ENCODE assay signal across 27 cellular contexts in genomic region chr22:32864596-32864995, GRCh38.
DNase-seq lines count a peak whose midpoint lies in the region; ATAC-seq and TF ChIP-seq lines count a peak whose summit lies in the region.
"Had no signal": no experiment of that assay in that cellular context is flagged by ENCODE, and none has a peak within 500 bp of the region (broad histone marks: within the 10 kb centered on the region; RNA-seq: fewer than 3 reads in every experiment).

No MANE protein-coding gene starts in this region.

- H2BK120ac ChIP-seq in mesenchymal stem cell (ENCODE audit: low read depth, low read length) (no peak overlapping the region), trophoblast cell (ENCODE audit: insufficient read depth, low read length, poor library complexity) (no peak overlapping the region)

- H3K27me3 Mint-ChIP-seq in MCF 10A (ENCODE audit: insufficient read depth, unreplicated experiment) (no peaks in the 10 kb centered on the region), endothelial cell (ENCODE audit: unreplicated experiment) (peaks cover 6% of the 10 kb centered on the region)
- H3K27me3 Mint-ChIP-seq: CD4-positive, CD25-positive, alpha-beta regulatory T cell had no signal

- H3K79me2 ChIP-seq in trophoblast cell (ENCODE audit: control insufficient read depth, insufficient read depth, low read length, poor library complexity), result no peaks in the 10 kb centered on the region

- intact Hi-C loops in MCF 10A (cut with micrococcal nuclease), result no loop called here
- intact Hi-C loops in breast epithelium (cut with DNase I; ENCODE audit: low total_unique reads), result no loop called here
- intact Hi-C loops in upper lobe of right lung (cut with DNase I), result no loop called here

- H3K4me3 ChIP-seq in breast epithelium (no peak overlapping the region), mesenchymal stem cell (ENCODE audit: insufficient read depth in 1 of 2, low read depth in 1 of 2, low read length in 2 of 2) (no peak overlapping the region), trophoblast cell (ENCODE audit: low read depth, low read length) (no peak overlapping the region), upper lobe of right lung (no peak overlapping the region)
- H3K4me3 ChIP-seq: A549, BLaER1, GM12878 had no signal

- H3K27ac Mint-ChIP-seq in MCF 10A (ENCODE audit: low read depth, unreplicated experiment) (peak overlapping the region; percentile 43), endothelial cell (ENCODE audit: unreplicated experiment) (no peak overlapping the region)
- H3K27ac Mint-ChIP-seq: CD14-positive monocyte; CD4-positive, alpha-beta memory T cell; CD4-positive, CD25-positive, alpha-beta regulatory T cell; CD8-positive, alpha-beta memory T cell had no signal

- H3K36me3 ChIP-seq in breast epithelium, result no peaks in the 10 kb centered on the region
- peaks cover 0 to 33% of the 10 kb centered on the region in 2 experiments for H3K36me3 ChIP-seq in mesenchymal stem cell (ENCODE audit: control insufficient read depth in 1 of 2, insufficient read depth in 2 of 2, low read depth in 1 of 2, low read length in 2 of 2)
- H3K36me3 ChIP-seq in trophoblast cell (ENCODE audit: control insufficient read depth in 1 of 2, insufficient read depth in 2 of 2, low read length in 2 of 2), result peaks cover 12 to 17% of the 10 kb centered on the region in 2 experiments
- peaks cover 23% of the 10 kb centered on the region for H3K36me3 ChIP-seq in upper lobe of right lung
- H3K36me3 ChIP-seq: BE2C, BLaER1 had no signal

- H4K91ac ChIP-seq in mesenchymal stem cell (ENCODE audit: low read length) (no peak overlapping the region), trophoblast cell (ENCODE audit: low read depth, low read length) (no peak overlapping the region)

- H3K36me3 Mint-ChIP-seq in MCF 10A (ENCODE audit: insufficient read depth, unreplicated experiment) (peaks cover 36% of the 10 kb centered on the region), endothelial cell (ENCODE audit: low read depth, unreplicated experiment) (peaks cover 14% of the 10 kb centered on the region)
- H3K36me3 Mint-ChIP-seq: CD14-positive monocyte; CD4-positive, alpha-beta memory T cell; CD4-positive, CD25-positive, alpha-beta regulatory T cell; CD8-positive, alpha-beta memory T cell had no signal

- H2BK12ac ChIP-seq in mesenchymal stem cell (ENCODE audit: low read length in 2 of 2) (no peak overlapping the region), trophoblast cell (ENCODE audit: low read length) (no peak overlapping the region)

- no peaks in the 10 kb centered on the region for H3K9me3 Mint-ChIP-seq in MCF 10A (ENCODE audit: unreplicated experiment)
- H3K9me3 Mint-ChIP-seq in endothelial cell (ENCODE audit: unreplicated experiment), result no peaks in the 10 kb centered on the region
- H3K9me3 Mint-ChIP-seq: CD14-positive monocyte; CD4-positive, CD25-positive, alpha-beta regulatory T cell; CD8-positive, alpha-beta memory T cell had no signal

- no peaks in the 10 kb centered on the region for H3K79me1 ChIP-seq in mesenchymal stem cell (replicated peaks; ENCODE audit: low read length, poor library complexity, severe bottlenecking)
- no peaks in the 10 kb centered on the region for H3K79me1 ChIP-seq in trophoblast cell (ENCODE audit: low read length)

- no peak for TF ChIP-seq CTCF in MCF 10A (IDR thresholded peaks at IDR 0.05; ENCODE audit: unreplicated experiment)
- no peak for TF ChIP-seq CTCF in breast epithelium (IDR thresholded peaks at IDR 0.05)
- no peak for TF ChIP-seq CTCF in upper lobe of right lung (IDR thresholded peaks at IDR 0.05)
- TF ChIP-seq CTCF in endothelial cell (IDR thresholded peaks at IDR 0.05; ENCODE audit: unreplicated experiment), result no peak

- WGBS in mesenchymal stem cell, result 97% methylated on average over 6 of the region's 7 CpGs
- WGBS in trophoblast cell (ENCODE audit: extremely low coverage, insufficient coverage, insufficient read length), result no CpG with 5 or more reads among the region's 7 CpGs

- H3K9me3 ChIP-seq in breast epithelium, result no peaks in the 10 kb centered on the region
- H3K9me3 ChIP-seq in mesenchymal stem cell (ENCODE audit: control insufficient read depth, low read length), result no peaks in the 10 kb centered on the region
- H3K9me3 ChIP-seq in trophoblast cell (ENCODE audit: insufficient read depth, low read depth, low read length), result peaks cover 4% of the 10 kb centered on the region
- no peaks in the 10 kb centered on the region for H3K9me3 ChIP-seq in upper lobe of right lung
- H3K9me3 ChIP-seq: A549, BE2C, BLaER1 had no signal

- BruUV-seq in MCF 10A (replicated peaks; lab: Mats Ljungman, UMichigan), result no TSS peak

- no peak overlapping the region for H2BK5ac ChIP-seq in mesenchymal stem cell (ENCODE audit: low read depth, low read length, poor library complexity, severe bottlenecking)
- H2BK5ac ChIP-seq in trophoblast cell (ENCODE audit: low read depth, low read length, poor library complexity), result no peak overlapping the region

- H4K12ac ChIP-seq in trophoblast cell (ENCODE audit: low read depth, low read length), result no peak overlapping the region

- no peak for TF ChIP-seq POLR2A in breast epithelium (IDR thresholded peaks at IDR 0.05)

- no peak overlapping the region for H3K27ac ChIP-seq in breast epithelium
- H3K27ac ChIP-seq in mesenchymal stem cell (ENCODE audit: low read length, poor library complexity, severe bottlenecking), result no peak overlapping the region
- no peak overlapping the region for H3K27ac ChIP-seq in trophoblast cell (ENCODE audit: low read depth, low read length)
- no peak overlapping the region for H3K27ac ChIP-seq in upper lobe of right lung
- H3K27ac ChIP-seq: 22Rv1, A549, BLaER1 had no signal

- H3K4me3 Mint-ChIP-seq in MCF 10A (ENCODE audit: unreplicated experiment) (no peak overlapping the region), endothelial cell (ENCODE audit: unreplicated experiment) (no peak overlapping the region)
- H3K4me3 Mint-ChIP-seq: CD14-positive monocyte; CD4-positive, alpha-beta memory T cell; CD4-positive, CD25-positive, alpha-beta regulatory T cell; CD8-positive, alpha-beta memory T cell had no signal

- POLR2A ChIA-PET in MCF 10A (lab: Yijun Ruan, JAX), result no interaction called here

- CTCF ChIA-PET in MCF 10A (lab: Yijun Ruan, JAX), result interaction anchor here (0.6 to 2.4 kb wide), 4 partner anchors 28 to 995 kb away, joined by 3 to 7 read pairs (median 3); no protein-coding TSS in a partner anchor

- H3K23ac ChIP-seq in mesenchymal stem cell (ENCODE audit: low read length in 2 of 2) (no peak overlapping the region), trophoblast cell (ENCODE audit: low read length) (no peak overlapping the region)

- no peak for DNase-seq in MCF 10A (ENCODE audit: unreplicated experiment)
- DNase-seq in breast epithelium (ENCODE audit: low spot score in 2 of 2), result no peak
- peak; percentile 1 for DNase-seq in mesenchymal stem cell
- DNase-seq in trophoblast cell, result peak; percentile 72 to 83
- DNase-seq in upper lobe of right lung, result no peak
- no peak for DNase-seq in endothelial cell (ENCODE audit: low spot score)
- DNase-seq: ACHN; BE2C; C1 segment of cervical spinal cord; CD4-positive, alpha-beta memory T cell; CD4-positive, CD25-positive, alpha-beta regulatory T cell; CD8-positive, alpha-beta memory T cell; COR-L47; DMS 273 treated with DMSO at 0.1 percent for 48 hours; DMS153; DMS53; DMS79; DND-41; EL; GDM1 had no signal

- H3K18ac ChIP-seq in mesenchymal stem cell (ENCODE audit: low read depth in 1 of 2, low read length in 2 of 2) (no peak overlapping the region), trophoblast cell (ENCODE audit: low read length) (no peak overlapping the region)

- H3K14ac ChIP-seq in mesenchymal stem cell (ENCODE audit: low read length in 2 of 2), result no peak overlapping the region
- no peak overlapping the region for H3K14ac ChIP-seq in trophoblast cell (ENCODE audit: low read length)

- no peaks in the 10 kb centered on the region for H3K4me1 ChIP-seq in breast epithelium
- no peaks in the 10 kb centered on the region for H3K4me1 ChIP-seq in mesenchymal stem cell (ENCODE audit: control insufficient read depth, insufficient read depth, low read depth, low read length)
- H3K4me1 ChIP-seq in trophoblast cell (ENCODE audit: control insufficient read depth in 1 of 2, insufficient read depth in 2 of 2, low read length in 2 of 2), result peaks cover 4 to 6% of the 10 kb centered on the region in 2 experiments
- no peaks in the 10 kb centered on the region for H3K4me1 ChIP-seq in upper lobe of right lung
- H3K4me1 ChIP-seq: A549, BE2C had no signal

- H3K9ac ChIP-seq in mesenchymal stem cell (ENCODE audit: low read length), result no peak overlapping the region
- no peak overlapping the region for H3K9ac ChIP-seq in trophoblast cell (ENCODE audit: low read length)
- H3K9ac ChIP-seq: BLaER1 had no signal

- H3K4ac ChIP-seq in mesenchymal stem cell (ENCODE audit: low read depth in 1 of 2, low read length in 2 of 2) (no peak overlapping the region), trophoblast cell (ENCODE audit: low read depth, low read length) (no peak overlapping the region)

- H3K27me3 ChIP-seq in breast epithelium (no peaks in the 10 kb centered on the region), mesenchymal stem cell (ENCODE audit: control insufficient read depth in 1 of 2, insufficient read depth in 1 of 2, low read length in 2 of 2) (no peaks in the 10 kb centered on the region), trophoblast cell (ENCODE audit: insufficient read depth, low read length) (no peaks in the 10 kb centered on the region), upper lobe of right lung (no peaks in the 10 kb centered on the region)
- H3K27me3 ChIP-seq: BE2C, BLaER1 had no signal

- H4K8ac ChIP-seq in mesenchymal stem cell (ENCODE audit: low read length) (no peak overlapping the region), trophoblast cell (ENCODE audit: low read depth, low read length) (no peak overlapping the region)

- no peak overlapping the region for H2AK5ac ChIP-seq in mesenchymal stem cell (ENCODE audit: low read length, severe bottlenecking)
- no peak overlapping the region for H2AK5ac ChIP-seq in trophoblast cell (ENCODE audit: low read length)

- no peak overlapping the region for H2BK15ac ChIP-seq in mesenchymal stem cell (ENCODE audit: low read depth, poor library complexity, severe bottlenecking)

- H3K4me1 Mint-ChIP-seq in MCF 10A (ENCODE audit: insufficient read depth, unreplicated experiment), result no peaks in the 10 kb centered on the region
- H3K4me1 Mint-ChIP-seq in endothelial cell (ENCODE audit: unreplicated experiment), result peaks cover 6% of the 10 kb centered on the region
- H3K4me1 Mint-ChIP-seq: CD14-positive monocyte; CD4-positive, alpha-beta memory T cell; CD4-positive, CD25-positive, alpha-beta regulatory T cell; CD8-positive, alpha-beta memory T cell had no signal

- peak; percentile 10 for ATAC-seq in upper lobe of right lung
- no peak for ATAC-seq in GM18517 (IDR thresholded peaks at IDR 0.05; ENCODE audit: unreplicated experiment)
- ATAC-seq in GM21619 (IDR thresholded peaks at IDR 0.05; ENCODE audit: unreplicated experiment), result no peak
- ATAC-seq: A549, GM12878 had no signal

- H3K4me2 ChIP-seq in mesenchymal stem cell (ENCODE audit: low read length, poor library complexity, severe bottlenecking), result no peak overlapping the region
- no peak overlapping the region for H3K4me2 ChIP-seq in trophoblast cell (ENCODE audit: low read length)
- H3K4me2 ChIP-seq: A549, BLaER1 had no signal

- H2AFZ ChIP-seq in mesenchymal stem cell (ENCODE audit: low read depth, low read length) (no peak overlapping the region), trophoblast cell (ENCODE audit: insufficient read depth, low read length, poor library complexity) (no peak overlapping the region)

Comparison
In these comparisons a context has a peak if more than half of its experiments do, and no peak if none do; other contexts are left out.
1. DNase-seq: peak in mesenchymal stem cell (single experiment) and trophoblast cell (2 of 2); none in MCF 10A (single experiment), breast epithelium (0 of 2), upper lobe of right lung (single experiment) and endothelial cell (single experiment).